9 cellular contexts compared by ENCODE assay signal in the genomic region with DNA sequence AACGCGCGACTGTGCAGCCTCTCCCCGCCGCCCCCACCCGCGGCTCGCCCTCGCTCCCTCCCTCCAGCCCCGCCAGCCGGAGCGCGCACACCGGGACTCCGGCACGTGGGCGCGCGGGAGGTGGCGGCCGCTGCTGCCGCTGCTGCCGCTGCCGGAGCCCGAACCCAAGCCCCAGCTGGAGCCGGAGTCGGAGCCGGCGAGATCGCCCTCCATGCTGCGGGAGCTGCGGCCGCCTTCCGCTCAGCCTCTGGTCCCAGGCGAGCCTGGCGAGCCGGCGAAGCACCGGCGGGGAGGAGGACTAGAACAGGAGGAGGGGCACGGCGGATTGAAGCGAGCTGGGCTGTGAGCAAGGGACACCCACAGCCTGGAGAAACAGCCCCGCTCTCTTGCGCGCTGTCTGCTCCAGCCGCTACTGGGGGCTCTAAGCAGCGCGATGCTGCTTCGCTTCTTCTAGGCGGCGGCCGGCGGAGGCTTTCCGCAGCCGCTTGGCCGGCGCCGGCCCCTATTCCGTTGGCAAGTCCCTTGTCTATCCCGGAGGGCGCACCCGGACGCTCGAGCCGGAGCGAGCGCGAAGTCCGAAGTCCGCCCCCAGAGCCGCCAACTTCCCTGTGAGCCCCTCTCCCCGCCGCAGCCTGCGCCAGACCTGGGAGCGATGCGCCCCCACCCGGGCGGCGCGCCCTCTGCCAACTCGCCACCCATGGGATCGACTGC.
DNase-seq lines count a peak whose midpoint lies in the region; ATAC-seq and TF ChIP-seq lines count a peak whose summit lies in the region.
"Had no signal": no experiment of that assay in that cellular context is flagged by ENCODE, and none has a peak within 500 bp of the region (broad histone marks: within the 10 kb centered on the region; RNA-seq: fewer than 3 reads in every experiment).

No MANE protein-coding gene starts in this region.

- no peak for TF ChIP-seq CTCF in WTC11 (IDR thresholded peaks at IDR 0.05)

- peak overlapping the region; percentile 73 for H3K4me3 Mint-ChIP-seq in WTC11
- H3K4me3 Mint-ChIP-seq: activated naive CD4-positive, alpha-beta T cell treated with anti-CD3 and anti-CD28 coated beads, Interleukin-2, amount 50 U/mL, for 24 hours had no signal

- H3K27me3 Mint-ChIP-seq in WTC11 (ENCODE audit: low read depth), result peaks cover 87% of the 10 kb centered on the region

- intact Hi-C loops in Right ventricle myocardium inferior (cut with DNase I), result loop anchor here (1.0 to 2.0 kb wide), 4 partner anchors 248 to 634 kb away; no protein-coding TSS in a partner anchor

- POLR2A ChIA-PET in WTC11 (lab: Charles Lee), result interaction anchor here (0.7 kb wide), 1 partner anchor 619 kb away, joined by 3 read pairs; no protein-coding TSS in a partner anchor

- CTCF ChIA-PET in WTC11 (lab: Charles Lee), result interaction anchor here (0.9 to 2.4 kb wide), 6 partner anchors 19 to 178 kb away, joined by 3 to 8 read pairs (median 3); no protein-coding TSS in a partner anchor

- peak; percentile 57 for ATAC-seq in WTC11
- ATAC-seq in Right ventricle myocardium inferior, result peak; percentile 69
- ATAC-seq in HG02798 (IDR thresholded peaks at IDR 0.05; ENCODE audit: poor library complexity, unreplicated experiment), result no peak
- ATAC-seq in HG03378 (IDR thresholded peaks at IDR 0.05; ENCODE audit: unreplicated experiment), result no peak

- no peaks in the 10 kb centered on the region for H3K9me3 Mint-ChIP-seq in WTC11
- H3K9me3 Mint-ChIP-seq: activated naive CD4-positive, alpha-beta T cell treated with anti-CD3 and anti-CD28 coated beads, Interleukin-2, amount 50 U/mL, for 24 hours had no signal

- H3K4me1 Mint-ChIP-seq in WTC11, result peaks cover 16% of the 10 kb centered on the region
- H3K4me1 Mint-ChIP-seq: activated naive CD4-positive, alpha-beta T cell treated with anti-CD3 and anti-CD28 coated beads, Interleukin-2, amount 50 U/mL, for 24 hours had no signal

- no peak overlapping the region for H3K27ac Mint-ChIP-seq in WTC11
- H3K27ac Mint-ChIP-seq: activated naive CD4-positive, alpha-beta T cell treated with anti-CD3 and anti-CD28 coated beads, Interleukin-2, amount 50 U/mL, for 24 hours had no signal

- DNase-seq in GM04504 (ENCODE audit: low read depth) (peak; percentile 37), WTC11 (ENCODE audit: low spot score) (peak; percentile 68), Right ventricle myocardium inferior (ENCODE audit: missing footprints) (peak; percentile 78), nucleus accumbens (lab: John Stamatoyannopoulos, UW) (peak in 50 of 56 donors; percentile 4 to 78 (median 51)), GM19240 (ENCODE audit: insufficient read length, low spot score) (no peak), SIG-M5 treated with dmso at 0.1 percent for 504 hours (lab: John Stamatoyannopoulos, UW; ENCODE audit: unreplicated experiment) (no peak)

- H3K36me3 Mint-ChIP-seq in WTC11, result no peaks in the 10 kb centered on the region
- H3K36me3 Mint-ChIP-seq: activated naive CD4-positive, alpha-beta T cell treated with anti-CD3 and anti-CD28 coated beads, Interleukin-2, amount 50 U/mL, for 24 hours had no signal

TF ChIP-seq in WTC11, 78 proteins besides CTCF, POLR2A, EP300 and RAD21 (continues in another document):
- TF ChIP-seq, protein P1, sequence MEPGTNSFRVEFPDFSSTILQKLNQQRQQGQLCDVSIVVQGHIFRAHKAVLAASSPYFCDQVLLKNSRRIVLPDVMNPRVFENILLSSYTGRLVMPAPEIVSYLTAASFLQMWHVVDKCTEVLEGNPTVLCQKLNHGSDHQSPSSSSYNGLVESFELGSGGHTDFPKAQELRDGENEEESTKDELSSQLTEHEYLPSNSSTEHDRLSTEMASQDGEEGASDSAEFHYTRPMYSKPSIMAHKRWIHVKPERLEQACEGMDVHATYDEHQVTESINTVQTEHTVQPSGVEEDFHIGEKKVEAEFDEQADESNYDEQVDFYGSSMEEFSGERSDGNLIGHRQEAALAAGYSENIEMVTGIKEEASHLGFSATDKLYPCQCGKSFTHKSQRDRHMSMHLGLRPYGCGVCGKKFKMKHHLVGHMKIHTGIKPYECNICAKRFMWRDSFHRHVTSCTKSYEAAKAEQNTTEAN (CRISPR knock-in tag; IDR thresholded peaks at IDR 0.05), result peak; percentile 23; the same call in 1 of the 2 replicates
- TF ChIP-seq ESRRA (CRISPR knock-in tag; IDR thresholded peaks at IDR 0.05; ENCODE audit: borderline replicate concordance) (no peak), SMAD3 (CRISPR knock-in tag; IDR thresholded peaks at IDR 0.05; ENCODE audit: borderline replicate concordance) (no peak), ZNF671 (CRISPR knock-in tag; IDR thresholded peaks at IDR 0.05) (no peak), CREM (CRISPR knock-in tag; IDR thresholded peaks at IDR 0.05) (0 out of 2 replicates have a peak, but pooled peaks have one; percentile 21), ZNF263 (CRISPR knock-in tag; IDR thresholded peaks at IDR 0.05; ENCODE audit: low read depth) (no peak), FOXK1 (CRISPR knock-in tag; IDR thresholded peaks at IDR 0.05) (peak; percentile 38; the same call in 1 of the 2 replicates), MXD4 (CRISPR knock-in tag; IDR thresholded peaks at IDR 0.05; ENCODE audit: borderline replicate concordance) (no peak)
- TF ChIP-seq, protein P2, sequence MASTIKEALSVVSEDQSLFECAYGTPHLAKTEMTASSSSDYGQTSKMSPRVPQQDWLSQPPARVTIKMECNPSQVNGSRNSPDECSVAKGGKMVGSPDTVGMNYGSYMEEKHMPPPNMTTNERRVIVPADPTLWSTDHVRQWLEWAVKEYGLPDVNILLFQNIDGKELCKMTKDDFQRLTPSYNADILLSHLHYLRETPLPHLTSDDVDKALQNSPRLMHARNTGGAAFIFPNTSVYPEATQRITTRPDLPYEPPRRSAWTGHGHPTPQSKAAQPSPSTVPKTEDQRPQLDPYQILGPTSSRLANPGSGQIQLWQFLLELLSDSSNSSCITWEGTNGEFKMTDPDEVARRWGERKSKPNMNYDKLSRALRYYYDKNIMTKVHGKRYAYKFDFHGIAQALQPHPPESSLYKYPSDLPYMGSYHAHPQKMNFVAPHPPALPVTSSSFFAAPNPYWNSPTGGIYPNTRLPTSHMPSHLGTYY (CRISPR knock-in tag; IDR thresholded peaks at IDR 0.05), result no peak
- TF ChIP-seq, protein P3, sequence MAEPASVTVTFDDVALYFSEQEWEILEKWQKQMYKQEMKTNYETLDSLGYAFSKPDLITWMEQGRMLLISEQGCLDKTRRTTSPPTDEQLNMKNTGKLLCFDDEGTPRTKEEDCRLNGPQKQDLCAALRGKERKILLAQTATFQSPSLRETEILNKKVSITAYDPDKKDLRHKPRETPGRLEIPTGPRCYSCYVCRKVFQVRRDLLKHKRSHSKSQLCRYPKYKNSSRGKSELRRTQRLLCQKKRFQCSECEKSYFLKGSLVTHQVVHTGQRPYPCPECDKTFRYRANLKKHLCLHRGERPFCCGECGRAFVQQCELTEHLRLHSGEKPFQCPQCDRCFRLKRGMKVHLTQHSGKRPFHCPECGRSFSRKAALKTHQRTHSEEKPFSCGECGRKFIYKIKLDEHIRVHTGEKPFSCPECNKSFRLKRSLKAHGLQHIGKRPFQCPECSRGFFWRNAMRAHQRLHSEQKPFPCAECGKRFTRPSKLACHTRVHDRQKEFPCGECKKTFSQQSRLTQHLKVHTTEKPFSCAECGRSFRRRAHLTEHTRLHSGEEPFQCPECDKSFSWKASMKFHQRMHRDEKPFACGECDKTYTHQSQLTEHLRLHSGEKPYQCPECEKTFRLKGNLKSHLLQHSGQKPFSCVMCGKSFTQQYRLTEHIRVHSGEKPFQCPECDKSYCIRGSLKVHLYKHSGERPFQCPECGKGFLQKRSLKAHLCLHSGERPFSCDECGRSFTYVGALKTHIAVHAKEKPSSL (CRISPR knock-in tag; conservative IDR thresholded peaks at IDR 0.05), result no peak
- TF ChIP-seq, protein P4, sequence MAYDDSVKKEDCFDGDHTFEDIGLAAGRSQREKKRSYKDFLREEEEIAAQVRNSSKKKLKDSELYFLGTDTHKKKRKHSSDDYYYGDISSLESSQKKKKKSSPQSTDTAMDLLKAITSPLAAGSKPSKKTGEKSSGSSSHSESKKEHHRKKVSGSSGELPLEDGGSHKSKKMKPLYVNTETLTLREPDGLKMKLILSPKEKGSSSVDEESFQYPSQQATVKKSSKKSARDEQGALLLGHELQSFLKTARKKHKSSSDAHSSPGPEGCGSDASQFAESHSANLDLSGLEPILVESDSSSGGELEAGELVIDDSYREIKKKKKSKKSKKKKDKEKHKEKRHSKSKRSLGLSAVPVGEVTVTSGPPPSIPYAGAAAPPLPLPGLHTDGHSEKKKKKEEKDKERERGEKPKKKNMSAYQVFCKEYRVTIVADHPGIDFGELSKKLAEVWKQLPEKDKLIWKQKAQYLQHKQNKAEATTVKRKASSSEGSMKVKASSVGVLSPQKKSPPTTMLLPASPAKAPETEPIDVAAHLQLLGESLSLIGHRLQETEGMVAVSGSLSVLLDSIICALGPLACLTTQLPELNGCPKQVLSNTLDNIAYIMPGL (CRISPR knock-in tag; IDR thresholded peaks at IDR 0.05), result peak; percentile 84; the same call in 1 of the 2 replicates
- TF ChIP-seq, protein P5, sequence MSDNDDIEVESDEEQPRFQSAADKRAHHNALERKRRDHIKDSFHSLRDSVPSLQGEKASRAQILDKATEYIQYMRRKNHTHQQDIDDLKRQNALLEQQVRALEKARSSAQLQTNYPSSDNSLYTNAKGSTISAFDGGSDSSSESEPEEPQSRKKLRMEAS (CRISPR knock-in tag; IDR thresholded peaks at IDR 0.05), result peak; percentile 70; the same call in 1 of the 2 replicates
- TF ChIP-seq, protein P6, sequence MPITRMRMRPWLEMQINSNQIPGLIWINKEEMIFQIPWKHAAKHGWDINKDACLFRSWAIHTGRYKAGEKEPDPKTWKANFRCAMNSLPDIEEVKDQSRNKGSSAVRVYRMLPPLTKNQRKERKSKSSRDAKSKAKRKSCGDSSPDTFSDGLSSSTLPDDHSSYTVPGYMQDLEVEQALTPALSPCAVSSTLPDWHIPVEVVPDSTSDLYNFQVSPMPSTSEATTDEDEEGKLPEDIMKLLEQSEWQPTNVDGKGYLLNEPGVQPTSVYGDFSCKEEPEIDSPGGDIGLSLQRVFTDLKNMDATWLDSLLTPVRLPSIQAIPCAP (CRISPR knock-in tag; IDR thresholded peaks at IDR 0.05), result no peak
- TF ChIP-seq, protein P7, sequence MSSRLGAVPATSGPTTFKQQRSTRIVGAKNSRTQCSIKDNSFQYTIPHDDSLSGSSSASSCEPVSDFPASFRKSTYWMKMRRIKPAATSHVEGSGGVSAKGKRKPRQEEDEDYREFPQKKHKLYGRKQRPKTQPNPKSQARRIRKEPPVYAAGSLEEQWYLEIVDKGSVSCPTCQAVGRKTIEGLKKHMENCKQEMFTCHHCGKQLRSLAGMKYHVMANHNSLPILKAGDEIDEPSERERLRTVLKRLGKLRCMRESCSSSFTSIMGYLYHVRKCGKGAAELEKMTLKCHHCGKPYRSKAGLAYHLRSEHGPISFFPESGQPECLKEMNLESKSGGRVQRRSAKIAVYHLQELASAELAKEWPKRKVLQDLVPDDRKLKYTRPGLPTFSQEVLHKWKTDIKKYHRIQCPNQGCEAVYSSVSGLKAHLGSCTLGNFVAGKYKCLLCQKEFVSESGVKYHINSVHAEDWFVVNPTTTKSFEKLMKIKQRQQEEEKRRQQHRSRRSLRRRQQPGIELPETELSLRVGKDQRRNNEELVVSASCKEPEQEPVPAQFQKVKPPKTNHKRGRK (CRISPR knock-in tag; IDR thresholded peaks at IDR 0.05; ENCODE audit: borderline replicate concordance), result no peak

Comparison
In these comparisons a context has a peak if more than half of its experiments do, and no peak if none do; other contexts are left out.
1. DNase-seq: peak in GM04504 (single experiment), WTC11 (single experiment), Right ventricle myocardium inferior (single experiment) and nucleus accumbens (50 of 56); none in GM19240 (single experiment) and SIG-M5 treated with dmso at 0.1 percent for 504 hours (single experiment).
2. ATAC-seq: peak in WTC11 (single experiment) and Right ventricle myocardium inferior (single experiment); none in HG02798 (single experiment) and HG03378 (single experiment).